In genomic region chr2:11923935-11924334, GRCh38 we compare ENCODE assay signal across 14 cellular contexts.
"Had no signal": no experiment of that assay in that cellular context is flagged by ENCODE, and none has a peak within 500 bp of the region (broad histone marks: within the 10 kb centered on the region; RNA-seq: fewer than 3 reads in every experiment).

No MANE protein-coding gene starts in this region.

- ATAC-seq: esophagus mucosa; heart left ventricle; naive thymus-derived CD4-positive, alpha-beta T cell; psoas muscle; right lobe of liver; stimulated activated effector memory CD8-positive, alpha-beta T cell treated with anti-CD3 and anti-CD28 coated beads, Interleukin-12 subunit alpha, Interleukin-12 subunit beta, amount 100 ng/mL, for 72 hours; stimulated activated naive CD8-positive, alpha-beta T cell treated with anti-CD3 and anti-CD28 coated beads, Interleukin-15, Interleukin-2, amounts not matched to agents 100 U/mL and 50 U/mL, for 24 hours had no signal

- DNase-seq: effector CD8-positive, alpha-beta T cell; heart left ventricle; hippocampal formation; naive thymus-derived CD4-positive, alpha-beta T cell; nephron progenitor cell; psoas muscle; retina; right lobe of liver; stimulated activated CD4-positive, alpha-beta T cell treated with anti-CD3 and anti-CD28 coated beads, Interleukin-4, amount 100 ng/mL, for 1 hour; stimulated activated CD8-positive, alpha-beta memory T cell treated with anti-CD3 and anti-CD28 coated beads, Interleukin-4, amount 100 ng/mL, for 48 hours; stimulated activated naive CD8-positive, alpha-beta T cell treated with anti-CD3 and anti-CD28 coated beads, Interleukin-15, Interleukin-2, amounts not matched to agents 100 U/mL and 50 U/mL, for 24 hours; thyroid gland had no signal
